10 cellular contexts compared by ENCODE assay signal in genomic region chr11:5712507-5712906, GRCh38. TPM values are rescaled to one million over a fixed set of nuclear protein-coding genes. Genes with fewer than 3 reads are reported as not detected.
A peak's percentile ranks its signal among the peaks of the same experiment; 100 is the strongest.
DNase-seq lines count a peak whose midpoint lies in the region; ATAC-seq, FAIRE-seq and TF ChIP-seq lines count a peak whose summit lies in the region.
"Had no signal": no experiment of that assay in that cellular context is flagged by ENCODE, and none has a peak within 500 bp of the region (broad histone marks: within the 10 kb centered on the region; RNA-seq: fewer than 3 reads in every experiment).

No MANE protein-coding gene starts in this region.

- no peaks in the 10 kb centered on the region for H3K79me2 ChIP-seq in HepG2 (ENCODE audit: insufficient read depth, low read length)

- TF ChIP-seq CTCF in liver (IDR thresholded peaks at IDR 0.05; ENCODE audit: low read depth, low read length, missing input control) (peak; percentile 49), HepG2 (CRISPR knock-in tag; IDR thresholded peaks at IDR 0.05) (no peak), Peyer's patch (IDR thresholded peaks at IDR 0.05) (peak; percentile 21 to 61 (median 54)), fibroblast of mammary gland (conservative IDR thresholded peaks at IDR 0.05; ENCODE audit: control insufficient read depth, insufficient read depth, low read depth, low read length) (peak; percentile 42), tibial nerve (IDR thresholded peaks at IDR 0.05) (peak in 2 of 5 experiments; percentile 7 to 31)

- ATAC-seq in HepG2: no peak

- no peak for FAIRE-seq in HepG2 (lab: Jason Lieb, UNC)
- FAIRE-seq in urothelium cell line (lab: Jason Lieb, UNC): no peak

- 46% methylated on average over 1 of the region's 1 CpG for WGBS in liver
- WGBS in HepG2 (ENCODE audit: low lambda C conversion rate): 0% methylated on average over 1 of the region's 1 CpG
- 74 to 79% methylated on average over 1 of the region's 1 CpG for WGBS in tibial nerve, 2 donors

- H4K20me1 ChIP-seq in HepG2 (ENCODE audit: insufficient read depth, low read length): no peaks in the 10 kb centered on the region

- H3K9ac ChIP-seq in liver (ENCODE audit: low read depth in 1 of 2, low read length in 2 of 2) (no peak overlapping the region), HepG2 (ENCODE audit: insufficient read depth, low read depth, low read length) (no peak overlapping the region)

- no peak for TF ChIP-seq POLR2A in HepG2 (IDR thresholded peaks at IDR 0.05; ENCODE audit: insufficient read depth in 1 of 2, low read depth in 2 of 2, low read length in 2 of 2)
- no peak for TF ChIP-seq POLR2A in Peyer's patch (IDR thresholded peaks at IDR 0.05)
- TF ChIP-seq POLR2A in tibial nerve (IDR thresholded peaks at IDR 0.05): no peak

- H3K4me1 ChIP-seq in liver (ENCODE audit: control insufficient read depth in 4 of 4, insufficient read depth in 4 of 4, low read length in 3 of 4): no peaks in the 10 kb centered on the region
- H3K4me1 ChIP-seq in HepG2 (ENCODE audit: insufficient read depth, low read length): no peaks in the 10 kb centered on the region
- H3K4me1 ChIP-seq in Peyer's patch: no peaks in the 10 kb centered on the region
- H3K4me1 ChIP-seq in tibial nerve: no peaks in the 10 kb centered on the region

- H3K9me3 ChIP-seq in liver (ENCODE audit: control insufficient read depth in 4 of 4, low read length in 3 of 4): no peaks in the 10 kb centered on the region
- no peaks in the 10 kb centered on the region for H3K9me3 ChIP-seq in HepG2 (ENCODE audit: low read length)
- no peaks in the 10 kb centered on the region for H3K9me3 ChIP-seq in Peyer's patch
- H3K9me3 ChIP-seq in tibial nerve: peaks cover 0 to 6% (median 0%) of the 10 kb centered on the region in 4 donors

- H3K27me3 ChIP-seq in liver (ENCODE audit: control insufficient read depth in 4 of 4, insufficient read depth in 4 of 4, low read length in 3 of 4) (no peaks in the 10 kb centered on the region), HepG2 (ENCODE audit: control insufficient read depth in 1 of 2, insufficient read depth in 2 of 2, low read length in 2 of 2) (no peaks in the 10 kb centered on the region; a peak in 1 of 5 replicates), Peyer's patch (no peaks in the 10 kb centered on the region), tibial nerve (no peaks in the 10 kb centered on the region)

- CTCF ChIA-PET in HepG2 (lab: Yijun Ruan, JAX; ENCODE audit: low intra/inter-chr PET ratio, low total read pairs): no interaction called here

- POLR2A ChIA-PET in HepG2 (lab: Yijun Ruan, JAX): no interaction called here

- TF ChIP-seq RAD21 in liver (IDR thresholded peaks at IDR 0.05): peak; percentile 77 to 78
- no peak for TF ChIP-seq RAD21 in HepG2 (CRISPR knock-in tag; IDR thresholded peaks at IDR 0.05)

- no peak overlapping the region for H3K4me2 ChIP-seq in HepG2 (ENCODE audit: low read depth, low read length)

- H3K4me3 ChIP-seq in liver (ENCODE audit: low read depth in 1 of 3, low read length in 3 of 3): no peak overlapping the region
- no peak overlapping the region for H3K4me3 ChIP-seq in HepG2 (replicated peaks in 1 of 3; ENCODE audit: insufficient read depth in 1 of 3, low read depth in 2 of 3, low read length in 3 of 3)
- no peak overlapping the region for H3K4me3 ChIP-seq in Peyer's patch
- no peak overlapping the region for H3K4me3 ChIP-seq in fibroblast of mammary gland (ENCODE audit: control insufficient read depth, low read depth, low read length)
- no peak overlapping the region for H3K4me3 ChIP-seq in tibial nerve

- DNase-seq in HepG2 (ENCODE audit: low spot score) (no peak), Peyer's patch (no peak), fibroblast of mammary gland (ENCODE audit: low read depth) (no peak), urothelium cell line (ENCODE audit: low spot score) (peak; percentile 12), tibial nerve (ENCODE audit: low spot score in 2 of 2) (no peak), NCI-H524 treated with DMSO at 0.1 percent for 48 hours (lab: John Stamatoyannopoulos, UW) (no peak)
- no peak for DNase-seq in stimulated activated CD4-positive, alpha-beta T cell treated with anti-CD3 and anti-CD28 coated beads, Interleukin-2, amount 100 ng/mL, for 48 hours
- DNase-seq: effector CD8-positive, alpha-beta T cell had no signal

- H3K27ac ChIP-seq in liver (ENCODE audit: low read depth in 1 of 2, low read length in 2 of 2) (no peak overlapping the region), HepG2 (ENCODE audit: extremely low read length, insufficient read depth, low read length) (no peak overlapping the region), Peyer's patch (no peak overlapping the region), tibial nerve (no peak overlapping the region)
- H3K27ac ChIP-seq: HL-60 had no signal

- H3K36me3 ChIP-seq in liver (ENCODE audit: control insufficient read depth in 4 of 4, insufficient read depth in 3 of 4, low read depth in 1 of 4, low read length in 3 of 4): peaks cover 3 to 10% (median 5%) of the 10 kb centered on the region in 4 donors
- no peaks in the 10 kb centered on the region for H3K36me3 ChIP-seq in HepG2 (replicated peaks in 1 of 2; ENCODE audit: control insufficient read depth in 1 of 2, insufficient read depth in 2 of 2, low read length in 2 of 2)
- H3K36me3 ChIP-seq in Peyer's patch: peaks cover 0 to 18% (median 0%) of the 10 kb centered on the region in 3 donors
- H3K36me3 ChIP-seq in tibial nerve: peaks cover 0 to 39% (median 0%) of the 10 kb centered on the region in 3 donors

- intact Hi-C loops in HepG2 (cut with micrococcal nuclease; ENCODE audit: unreplicated experiment): no loop called here

- no TSS peak for BruUV-seq in HepG2 (replicated peaks; lab: Mats Ljungman, UMichigan)

- H2AFZ ChIP-seq in HepG2 (ENCODE audit: low read length): no peak overlapping the region

- TF ChIP-seq EP300 in HepG2 (IDR thresholded peaks at IDR 0.05; ENCODE audit: low read depth in 2 of 2, low read length in 2 of 2) (no peak), HepG2 (CRISPR knock-in tag; IDR thresholded peaks at IDR 0.05; ENCODE audit: borderline replicate concordance) (no peak), tibial nerve (IDR thresholded peaks at IDR 0.05) (no peak)

- in situ Hi-C loops in HepG2 (cut with HindIII; ENCODE audit: extremely low pct_ligation_motif_present, low pct_unique_long_range_greater_than_20kb): no loop called here

RNA-seq across cellular contexts. Expression of gene TRIM22, which starts 22.9 kb away (rescaled TPM):
- total RNA-seq in liver (10 to 100 TPM; 11.5 to 21.6 TPM), HepG2 (2016; rRNA removed; fragmentation: Illumina TruSeq; extraction: Trizol) (2.2 and 2.4 TPM in 2 replicates), Peyer's patch (100 to 1,000 TPM in 1 of 4 donors, 10 to 100 TPM in 3; 23.9 to 309 (median 34.3) TPM), tibial nerve (100 to 1,000 TPM in 2 of 4 donors, 10 to 100 TPM in 2; 78.3 to 131 (median 100) TPM)
- polyA plus RNA-seq in liver (1 to 10 TPM; 3.6 to 7.6 TPM), HepG2 (2011; rRNA removed) (3.2 and 3.4 TPM in 2 replicates)
- 0.18 TPM in 1 of 2 replicates, not detected in the other for total RNA-seq in HepG2 (2016; cell fraction: cytosol; rRNA removed; fragmentation: Illumina TruSeq; extraction: Trizol; ENCODE audit: low read depth)
- 2.5 and 2.9 TPM in 2 replicates for total RNA-seq in HepG2 (2016; cell fraction: insoluble cytoplasmic fraction; rRNA removed; fragmentation: Illumina TruSeq; extraction: Trizol)
- 0.43 and 0.59 TPM in 2 replicates for total RNA-seq in HepG2 (2016; cell fraction: membrane; rRNA removed; fragmentation: Illumina TruSeq; extraction: Trizol)
- 2.6 and 3.7 TPM in 2 replicates for total RNA-seq in HepG2 (2016; cell fraction: nucleus; rRNA removed; fragmentation: Illumina TruSeq; extraction: Trizol)
- polyA plus RNA-seq in HepG2 (2011; cell fraction: cytosol; rRNA removed): 0.63 and 1.5 TPM in 2 replicates
- polyA plus RNA-seq in HepG2 (2011; cell fraction: nucleus; rRNA removed): 4.6 and 7.1 TPM in 2 replicates
- 1.5 and 4.6 TPM in 2 replicates for polyA plus RNA-seq in HepG2 (2012)
- polyA plus RNA-seq in HepG2 (2016; cell fraction: cytosol; fragmentation: Illumina TruSeq; extraction: Trizol; ENCODE audit: low read depth): 0.10 and 0.29 TPM in 2 replicates
- polyA plus RNA-seq in HepG2 (2016; cell fraction: insoluble cytoplasmic fraction; fragmentation: Illumina TruSeq; extraction: Trizol; ENCODE audit: low read depth): 1.6 and 2.4 TPM in 2 replicates
- 0.16 and 0.17 TPM in 2 replicates for polyA plus RNA-seq in HepG2 (2016; cell fraction: membrane; fragmentation: Illumina TruSeq; extraction: Trizol; ENCODE audit: low read depth)
- polyA plus RNA-seq in HepG2 (2016; cell fraction: nucleus; fragmentation: Illumina TruSeq; extraction: Trizol; ENCODE audit: insufficient read depth, low read depth): 4.4 and 5.1 TPM in 2 replicates
- polyA minus RNA-seq in HepG2 (2011; rRNA and poly(A)+ RNA removed; ENCODE audit: low replicate concordance): 0.37 and 2.1 TPM in 2 replicates
- 0.70 and 0.99 TPM in 2 replicates for polyA minus RNA-seq in HepG2 (2011; cell fraction: cytosol; rRNA and poly(A)+ RNA removed)
- polyA minus RNA-seq in HepG2 (2011; cell fraction: nucleus; rRNA and poly(A)+ RNA removed): 3.3 and 7.7 TPM in 2 replicates

RNA-seq across cellular contexts. Expression of gene OR56B1, which starts 23.7 kb away (rescaled TPM):
- not detected for total RNA-seq in liver
- not detected for polyA plus RNA-seq in liver
- not detected in 2 replicates for total RNA-seq in HepG2 (2016; rRNA removed; fragmentation: Illumina TruSeq; extraction: Trizol)
- total RNA-seq in HepG2 (2016; cell fraction: cytosol; rRNA removed; fragmentation: Illumina TruSeq; extraction: Trizol; ENCODE audit: low read depth): not detected in 2 replicates
- not detected in 2 replicates for total RNA-seq in HepG2 (2016; cell fraction: insoluble cytoplasmic fraction; rRNA removed; fragmentation: Illumina TruSeq; extraction: Trizol)
- total RNA-seq in HepG2 (2016; cell fraction: membrane; rRNA removed; fragmentation: Illumina TruSeq; extraction: Trizol): not detected in 2 replicates
- not detected in 2 replicates for total RNA-seq in HepG2 (2016; cell fraction: nucleus; rRNA removed; fragmentation: Illumina TruSeq; extraction: Trizol)
- not detected in 2 replicates for polyA plus RNA-seq in HepG2 (2011; rRNA removed)
- not detected in 2 replicates for polyA plus RNA-seq in HepG2 (2011; cell fraction: cytosol; rRNA removed)
- polyA plus RNA-seq in HepG2 (2011; cell fraction: nucleus; rRNA removed): not detected in 2 replicates
- polyA plus RNA-seq in HepG2 (2012): not detected in 2 replicates
- polyA plus RNA-seq in HepG2 (2016; cell fraction: cytosol; fragmentation: Illumina TruSeq; extraction: Trizol; ENCODE audit: low read depth): not detected in 2 replicates
- polyA plus RNA-seq in HepG2 (2016; cell fraction: insoluble cytoplasmic fraction; fragmentation: Illumina TruSeq; extraction: Trizol; ENCODE audit: low read depth): not detected in 2 replicates
- polyA plus RNA-seq in HepG2 (2016; cell fraction: membrane; fragmentation: Illumina TruSeq; extraction: Trizol; ENCODE audit: low read depth): not detected in 2 replicates
- not detected in 2 replicates for polyA plus RNA-seq in HepG2 (2016; cell fraction: nucleus; fragmentation: Illumina TruSeq; extraction: Trizol; ENCODE audit: insufficient read depth, low read depth)
- polyA minus RNA-seq in HepG2 (2011; rRNA and poly(A)+ RNA removed; ENCODE audit: low replicate concordance): 0.16 TPM in 1 of 2 replicates, not detected in the other
- not detected in 2 replicates for polyA minus RNA-seq in HepG2 (2011; cell fraction: cytosol; rRNA and poly(A)+ RNA removed)
- not detected in 2 replicates for polyA minus RNA-seq in HepG2 (2011; cell fraction: nucleus; rRNA and poly(A)+ RNA removed)
- total RNA-seq in Peyer's patch: not detected
- under 1 TPM in 2 of 4 donors, not detected in 2; 0.20 to 0.63 TPM for total RNA-seq in tibial nerve

RNA-seq across cellular contexts. Expression of gene TRIM5, which starts 27.6 kb away (rescaled TPM):
- total RNA-seq in liver (10 to 100 TPM; 16.3 to 20.2 TPM), HepG2 (2016; rRNA removed; fragmentation: Illumina TruSeq; extraction: Trizol) (13.1 and 19.9 TPM in 2 replicates), Peyer's patch (10 to 100 TPM in 3 of 4 donors, 1 to 10 TPM in 1; 8.1 to 55.3 (median 21.3) TPM), tibial nerve (10 to 100 TPM; 16.9 to 38.7 (median 26.1) TPM)
- polyA plus RNA-seq in liver (1 to 10 TPM; 7.8 to 9.9 TPM), HepG2 (2011; rRNA removed) (7.0 and 7.8 TPM in 2 replicates)
- total RNA-seq in HepG2 (2016; cell fraction: cytosol; rRNA removed; fragmentation: Illumina TruSeq; extraction: Trizol; ENCODE audit: low read depth): 1.2 and 1.4 TPM in 2 replicates
- total RNA-seq in HepG2 (2016; cell fraction: insoluble cytoplasmic fraction; rRNA removed; fragmentation: Illumina TruSeq; extraction: Trizol): 14.0 and 18.8 TPM in 2 replicates
- total RNA-seq in HepG2 (2016; cell fraction: membrane; rRNA removed; fragmentation: Illumina TruSeq; extraction: Trizol): 3.9 and 5.4 TPM in 2 replicates
- total RNA-seq in HepG2 (2016; cell fraction: nucleus; rRNA removed; fragmentation: Illumina TruSeq; extraction: Trizol): 12.2 and 15.5 TPM in 2 replicates
- polyA plus RNA-seq in HepG2 (2011; cell fraction: cytosol; rRNA removed): 3.5 and 6.0 TPM in 2 replicates
- 4.2 and 7.6 TPM in 2 replicates for polyA plus RNA-seq in HepG2 (2011; cell fraction: nucleus; rRNA removed)
- 5.2 and 6.9 TPM in 2 replicates for polyA plus RNA-seq in HepG2 (2012)
- polyA plus RNA-seq in HepG2 (2016; cell fraction: cytosol; fragmentation: Illumina TruSeq; extraction: Trizol; ENCODE audit: low read depth): 0.83 and 0.87 TPM in 2 replicates
- 13.8 and 14.0 TPM in 2 replicates for polyA plus RNA-seq in HepG2 (2016; cell fraction: insoluble cytoplasmic fraction; fragmentation: Illumina TruSeq; extraction: Trizol; ENCODE audit: low read depth)
- polyA plus RNA-seq in HepG2 (2016; cell fraction: membrane; fragmentation: Illumina TruSeq; extraction: Trizol; ENCODE audit: low read depth): 2.4 and 3.1 TPM in 2 replicates
- polyA plus RNA-seq in HepG2 (2016; cell fraction: nucleus; fragmentation: Illumina TruSeq; extraction: Trizol; ENCODE audit: insufficient read depth, low read depth): 13.1 and 13.2 TPM in 2 replicates
- 6.2 and 13.6 TPM in 2 replicates for polyA minus RNA-seq in HepG2 (2011; rRNA and poly(A)+ RNA removed; ENCODE audit: low replicate concordance)
- 5.2 and 5.9 TPM in 2 replicates for polyA minus RNA-seq in HepG2 (2011; cell fraction: cytosol; rRNA and poly(A)+ RNA removed)
- polyA minus RNA-seq in HepG2 (2011; cell fraction: nucleus; rRNA and poly(A)+ RNA removed): 12.1 and 13.2 TPM in 2 replicates

RNA-seq across cellular contexts. Expression of gene OR52N4, which starts 41.5 kb away (rescaled TPM):
- total RNA-seq in liver (under 1 TPM in 1 of 2 donors, not detected in 1; 0.14 TPM), HepG2 (2016; rRNA removed; fragmentation: Illumina TruSeq; extraction: Trizol) (0.09 TPM in 1 of 2 replicates, not detected in the other), Peyer's patch (not detected), tibial nerve (under 1 TPM in 2 of 4 donors, not detected in 2; 0.44 to 0.98 TPM)
- polyA plus RNA-seq in liver (not detected), HepG2 (2011; rRNA removed) (0.18 and 0.30 TPM in 2 replicates)
- not detected in 2 replicates for total RNA-seq in HepG2 (2016; cell fraction: cytosol; rRNA removed; fragmentation: Illumina TruSeq; extraction: Trizol; ENCODE audit: low read depth)
- total RNA-seq in HepG2 (2016; cell fraction: insoluble cytoplasmic fraction; rRNA removed; fragmentation: Illumina TruSeq; extraction: Trizol): 0.15 TPM in 1 of 2 replicates, not detected in the other
- not detected in 2 replicates for total RNA-seq in HepG2 (2016; cell fraction: membrane; rRNA removed; fragmentation: Illumina TruSeq; extraction: Trizol)
- not detected in 2 replicates for total RNA-seq in HepG2 (2016; cell fraction: nucleus; rRNA removed; fragmentation: Illumina TruSeq; extraction: Trizol)
- polyA plus RNA-seq in HepG2 (2011; cell fraction: cytosol; rRNA removed): 0.14 TPM in 1 of 2 replicates, not detected in the other
- 0.17 TPM in 1 of 2 replicates, not detected in the other for polyA plus RNA-seq in HepG2 (2011; cell fraction: nucleus; rRNA removed)
- polyA plus RNA-seq in HepG2 (2012): not detected in 2 replicates
- polyA plus RNA-seq in HepG2 (2016; cell fraction: cytosol; fragmentation: Illumina TruSeq; extraction: Trizol; ENCODE audit: low read depth): not detected in 2 replicates
- 0.23 TPM in 1 of 2 replicates, not detected in the other for polyA plus RNA-seq in HepG2 (2016; cell fraction: insoluble cytoplasmic fraction; fragmentation: Illumina TruSeq; extraction: Trizol; ENCODE audit: low read depth)
- not detected in 2 replicates for polyA plus RNA-seq in HepG2 (2016; cell fraction: membrane; fragmentation: Illumina TruSeq; extraction: Trizol; ENCODE audit: low read depth)
- not detected in 2 replicates for polyA plus RNA-seq in HepG2 (2016; cell fraction: nucleus; fragmentation: Illumina TruSeq; extraction: Trizol; ENCODE audit: insufficient read depth, low read depth)
- polyA minus RNA-seq in HepG2 (2011; rRNA and poly(A)+ RNA removed; ENCODE audit: low replicate concordance): not detected in 2 replicates
- polyA minus RNA-seq in HepG2 (2011; cell fraction: cytosol; rRNA and poly(A)+ RNA removed): not detected in 2 replicates
- not detected in 2 replicates for polyA minus RNA-seq in HepG2 (2011; cell fraction: nucleus; rRNA and poly(A)+ RNA removed)
